1 cellular context compared by ENCODE assay signal in genomic region chr17:30290696-30291570, GRCh38.
A peak's percentile ranks its signal among the peaks of the same experiment; 100 is the strongest.
TF ChIP-seq lines count a peak whose summit lies in the region.

No MANE protein-coding gene starts in this region.

TF ChIP-seq in HepG2, 621 proteins besides CTCF, POLR2A, EP300 and RAD21 (continued from another document and continues in another):
- TF ChIP-seq, protein P1, sequence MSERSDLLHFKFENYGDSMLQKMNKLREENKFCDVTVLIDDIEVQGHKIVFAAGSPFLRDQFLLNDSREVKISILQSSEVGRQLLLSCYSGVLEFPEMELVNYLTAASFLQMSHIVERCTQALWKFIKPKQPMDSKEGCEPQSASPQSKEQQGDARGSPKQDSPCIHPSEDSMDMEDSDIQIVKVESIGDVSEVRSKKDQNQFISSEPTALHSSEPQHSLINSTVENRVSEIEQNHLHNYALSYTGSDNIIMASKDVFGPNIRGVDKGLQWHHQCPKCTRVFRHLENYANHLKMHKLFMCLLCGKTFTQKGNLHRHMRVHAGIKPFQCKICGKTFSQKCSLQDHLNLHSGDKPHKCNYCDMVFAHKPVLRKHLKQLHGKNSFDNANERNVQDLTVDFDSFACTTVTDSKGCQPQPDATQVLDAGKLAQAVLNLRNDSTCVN (CRISPR knock-in tag; IDR thresholded peaks at IDR 0.05; ENCODE audit: borderline replicate concordance), result 0 out of 2 replicates have a peak, but pooled peaks have one; percentile 53
- TF ChIP-seq ZNF354B (CRISPR knock-in tag; IDR thresholded peaks at IDR 0.05) (no peak), MAFG (CRISPR knock-in tag; IDR thresholded peaks at IDR 0.05) (no peak), ZNF468 (CRISPR knock-in tag; IDR thresholded peaks at IDR 0.05) (peak; percentile 83; the same call in 1 of the 2 replicates), ZUFSP (CRISPR knock-in tag; IDR thresholded peaks at IDR 0.05; ENCODE audit: borderline replicate concordance) (no peak), ZFP37 (CRISPR knock-in tag; IDR thresholded peaks at IDR 0.05; ENCODE audit: borderline replicate concordance) (no peak), NR2F1 (CRISPR knock-in tag; IDR thresholded peaks at IDR 0.05) (no peak), HOXA9 (CRISPR knock-in tag; IDR thresholded peaks at IDR 0.05; ENCODE audit: borderline replicate concordance) (no peak), SKIL (CRISPR knock-in tag; IDR thresholded peaks at IDR 0.05; ENCODE audit: borderline replicate concordance) (no peak), SNAPC5 (CRISPR knock-in tag; IDR thresholded peaks at IDR 0.05; ENCODE audit: borderline replicate concordance) (no peak), ZMAT5 (CRISPR knock-in tag; IDR thresholded peaks at IDR 0.05; ENCODE audit: borderline replicate concordance, low read depth) (0 out of 2 replicates have a peak, but pooled peaks have one; percentile 54), ZNF740 (CRISPR knock-in tag; IDR thresholded peaks at IDR 0.05) (no peak), ZNF792 (CRISPR knock-in tag; IDR thresholded peaks at IDR 0.05) (no peak), YEATS2 (CRISPR knock-in tag; IDR thresholded peaks at IDR 0.05; ENCODE audit: borderline replicate concordance) (no peak), DR1 (CRISPR knock-in tag; IDR thresholded peaks at IDR 0.05) (no peak), ZNF343 (CRISPR knock-in tag; IDR thresholded peaks at IDR 0.05) (no peak), THAP9 (CRISPR knock-in tag; IDR thresholded peaks at IDR 0.05; ENCODE audit: borderline replicate concordance) (0 out of 2 replicates have a peak, but pooled peaks have one; percentile 9), HOMEZ (CRISPR knock-in tag; IDR thresholded peaks at IDR 0.05; ENCODE audit: low read depth) (no peak), ZNF264 (CRISPR knock-in tag; IDR thresholded peaks at IDR 0.05) (no peak), CCAR2 (optimal IDR thresholded peaks at IDR 0.05; ENCODE audit: low read depth, low read length) (no peak), HES4 (CRISPR knock-in tag; IDR thresholded peaks at IDR 0.05; ENCODE audit: borderline replicate concordance) (peak; percentile 65; the same call in 1 of the 2 replicates), HNRNPL (IDR thresholded peaks at IDR 0.05; ENCODE audit: low read depth, low read length) (no peak), SALL2 (CRISPR knock-in tag; IDR thresholded peaks at IDR 0.05) (no peak), PHF21A (CRISPR knock-in tag; IDR thresholded peaks at IDR 0.05) (peak; percentile 49), ISX (CRISPR knock-in tag; conservative IDR thresholded peaks at IDR 0.05) (no peak), ZBTB10 (CRISPR knock-in tag; IDR thresholded peaks at IDR 0.05; ENCODE audit: borderline replicate concordance) (no peak), ZNF577 (CRISPR knock-in tag; IDR thresholded peaks at IDR 0.05; ENCODE audit: borderline replicate concordance, low read depth) (no peak), HOXA3 (CRISPR knock-in tag; IDR thresholded peaks at IDR 0.05) (no peak)
- TF ChIP-seq, protein P2, sequence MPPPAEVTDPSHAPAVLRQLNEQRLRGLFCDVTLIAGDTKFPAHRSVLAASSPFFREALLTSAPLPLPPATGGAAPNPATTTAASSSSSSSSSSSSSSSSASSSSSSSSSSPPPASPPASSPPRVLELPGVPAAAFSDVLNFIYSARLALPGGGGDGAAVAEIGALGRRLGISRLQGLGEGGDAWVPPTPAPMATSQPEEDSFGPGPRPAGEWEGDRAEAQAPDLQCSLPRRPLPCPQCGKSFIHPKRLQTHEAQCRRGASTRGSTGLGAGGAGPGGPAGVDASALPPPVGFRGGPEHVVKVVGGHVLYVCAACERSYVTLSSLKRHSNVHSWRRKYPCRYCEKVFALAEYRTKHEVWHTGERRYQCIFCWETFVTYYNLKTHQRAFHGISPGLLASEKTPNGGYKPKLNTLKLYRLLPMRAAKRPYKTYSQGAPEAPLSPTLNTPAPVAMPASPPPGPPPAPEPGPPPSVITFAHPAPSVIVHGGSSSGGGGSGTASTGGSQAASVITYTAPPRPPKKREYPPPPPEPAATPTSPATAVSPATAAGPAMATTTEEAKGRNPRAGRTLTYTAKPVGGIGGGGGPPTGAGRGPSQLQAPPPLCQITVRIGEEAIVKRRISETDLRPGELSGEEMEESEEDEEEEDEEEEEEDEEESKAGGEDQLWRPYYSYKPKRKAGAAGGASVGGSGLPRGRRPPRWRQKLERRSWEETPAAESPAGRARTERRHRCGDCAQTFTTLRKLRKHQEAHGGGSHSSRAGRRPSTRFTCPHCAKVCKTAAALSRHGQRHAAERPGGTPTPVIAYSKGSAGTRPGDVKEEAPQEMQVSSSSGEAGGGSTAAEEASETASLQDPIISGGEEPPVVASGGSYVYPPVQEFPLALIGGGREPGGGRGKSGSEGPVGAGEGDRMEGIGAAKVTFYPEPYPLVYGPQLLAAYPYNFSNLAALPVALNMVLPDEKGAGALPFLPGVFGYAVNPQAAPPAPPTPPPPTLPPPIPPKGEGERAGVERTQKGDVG (CRISPR knock-in tag; IDR thresholded peaks at IDR 0.05; ENCODE audit: borderline replicate concordance), result no peak
- TF ChIP-seq, protein P3, sequence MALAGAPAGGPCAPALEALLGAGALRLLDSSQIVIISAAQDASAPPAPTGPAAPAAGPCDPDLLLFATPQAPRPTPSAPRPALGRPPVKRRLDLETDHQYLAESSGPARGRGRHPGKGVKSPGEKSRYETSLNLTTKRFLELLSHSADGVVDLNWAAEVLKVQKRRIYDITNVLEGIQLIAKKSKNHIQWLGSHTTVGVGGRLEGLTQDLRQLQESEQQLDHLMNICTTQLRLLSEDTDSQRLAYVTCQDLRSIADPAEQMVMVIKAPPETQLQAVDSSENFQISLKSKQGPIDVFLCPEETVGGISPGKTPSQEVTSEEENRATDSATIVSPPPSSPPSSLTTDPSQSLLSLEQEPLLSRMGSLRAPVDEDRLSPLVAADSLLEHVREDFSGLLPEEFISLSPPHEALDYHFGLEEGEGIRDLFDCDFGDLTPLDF (CRISPR knock-in tag; IDR thresholded peaks at IDR 0.05), result no peak
- TF ChIP-seq, protein P4, sequence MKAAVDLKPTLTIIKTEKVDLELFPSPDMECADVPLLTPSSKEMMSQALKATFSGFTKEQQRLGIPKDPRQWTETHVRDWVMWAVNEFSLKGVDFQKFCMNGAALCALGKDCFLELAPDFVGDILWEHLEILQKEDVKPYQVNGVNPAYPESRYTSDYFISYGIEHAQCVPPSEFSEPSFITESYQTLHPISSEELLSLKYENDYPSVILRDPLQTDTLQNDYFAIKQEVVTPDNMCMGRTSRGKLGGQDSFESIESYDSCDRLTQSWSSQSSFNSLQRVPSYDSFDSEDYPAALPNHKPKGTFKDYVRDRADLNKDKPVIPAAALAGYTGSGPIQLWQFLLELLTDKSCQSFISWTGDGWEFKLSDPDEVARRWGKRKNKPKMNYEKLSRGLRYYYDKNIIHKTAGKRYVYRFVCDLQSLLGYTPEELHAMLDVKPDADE (CRISPR knock-in tag; IDR thresholded peaks at IDR 0.05), result no peak
- TF ChIP-seq, protein P5, sequence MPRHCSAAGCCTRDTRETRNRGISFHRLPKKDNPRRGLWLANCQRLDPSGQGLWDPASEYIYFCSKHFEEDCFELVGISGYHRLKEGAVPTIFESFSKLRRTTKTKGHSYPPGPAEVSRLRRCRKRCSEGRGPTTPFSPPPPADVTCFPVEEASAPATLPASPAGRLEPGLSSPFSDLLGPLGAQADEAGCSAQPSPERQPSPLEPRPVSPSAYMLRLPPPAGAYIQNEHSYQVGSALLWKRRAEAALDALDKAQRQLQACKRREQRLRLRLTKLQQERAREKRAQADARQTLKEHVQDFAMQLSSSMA (CRISPR knock-in tag; IDR thresholded peaks at IDR 0.05), result no peak
